In the genomic region with DNA sequence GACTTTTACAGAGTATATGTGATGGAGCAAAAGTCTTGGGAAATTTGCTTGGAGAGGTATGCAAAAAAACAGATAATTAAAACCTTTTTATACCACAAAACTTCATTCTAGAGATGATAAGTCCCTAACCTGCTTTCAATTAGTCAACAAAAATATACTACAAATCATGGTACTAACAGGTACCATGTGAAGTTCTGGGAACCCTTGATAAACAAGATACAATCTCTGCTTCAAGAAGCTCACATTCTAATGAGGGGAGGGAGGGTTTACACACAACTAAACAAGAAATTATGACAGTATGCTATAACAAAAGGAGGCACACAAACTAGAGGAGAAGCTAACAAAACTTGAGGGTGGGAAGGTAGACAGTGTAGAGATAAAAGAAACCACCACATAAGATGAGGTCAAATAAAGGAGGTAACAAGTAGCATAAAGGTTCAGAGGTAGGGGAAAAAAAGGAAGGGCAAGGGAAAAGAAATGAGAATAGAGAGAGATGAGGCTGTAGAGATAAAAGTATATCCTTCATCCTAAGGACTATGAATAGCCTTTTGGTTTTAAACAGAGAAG, we compare ENCODE assay signal across 19 cellular contexts.
"Had no signal": no experiment of that assay in that cellular context is flagged by ENCODE, and none has a peak within 500 bp of the region (broad histone marks: within the 10 kb centered on the region; RNA-seq: fewer than 3 reads in every experiment).

No MANE protein-coding gene starts in this region.

- H3K4me3 ChIP-seq: body of pancreas, left lung, neural progenitor cell, psoas muscle, suprapubic skin, vagina had no signal

- H3K27me3 ChIP-seq: body of pancreas, left lung, neural progenitor cell, suprapubic skin, vagina had no signal

- DNase-seq: activated CD4-positive, alpha-beta T cell treated with anti-CD3 and anti-CD28 coated beads, Interleukin-2, amount 50 U/mL, for 48 hours; activated CD8-positive, alpha-beta memory T cell treated with anti-CD3 and anti-CD28 coated beads, Interleukin-2, amount 10 ng/mL, durations not matched to agents 7 days and 5 days; activated effector memory CD4-positive, alpha-beta T cell treated with anti-CD3 and anti-CD28 coated beads, Interleukin-2, amount 50 U/mL, for 16 hours; activated T-cell treated with anti-CD3 and anti-CD28 coated beads, Interleukin-2, amount 50 U/mL, for 1 hour; body of pancreas; effector memory CD8-positive, alpha-beta T cell; foreskin fibroblast; left lung; psoas muscle; right cardiac atrium; stimulated activated CD4-positive, alpha-beta T cell treated with anti-CD3 and anti-CD28 coated beads, Interleukin-2, amount 100 ng/mL, for 24 hours; stimulated activated naive CD8-positive, alpha-beta T cell treated with anti-CD3 and anti-CD28 coated beads, Interleukin-15, amount 100 ng/mL, for 72 hours; trophoblast cell; WERI-Rb-1 had no signal

- H3K9me3 Mint-ChIP-seq: activated naive CD4-positive, alpha-beta T cell treated with anti-CD3 and anti-CD28 coated beads, Interleukin-2, amount 50 U/mL, for 24 hours; effector memory CD8-positive, alpha-beta T cell; neural progenitor cell; stimulated activated naive CD8-positive, alpha-beta T cell treated with anti-CD3 and anti-CD28 coated beads, Interleukin-15, amount 100 ng/mL, for 72 hours; T-helper 1 cell treated with Interleukin-12 subunit alpha and Interleukin-12 subunit beta and Interleukin-4 antibody, amounts not matched to agents 30 μg/mL and 1 μg/mL, for 36 hours had no signal

- H3K36me3 ChIP-seq: neural progenitor cell, WERI-Rb-1 had no signal

- H3K4me1 Mint-ChIP-seq: neural progenitor cell had no signal

- H3K9ac ChIP-seq: neural progenitor cell had no signal

- H2AFZ ChIP-seq: neural progenitor cell had no signal

- H3K4me3 Mint-ChIP-seq: activated CD8-positive, alpha-beta memory T cell treated with anti-CD3 and anti-CD28 coated beads, Interleukin-2, amount 10 ng/mL, durations not matched to agents 7 days and 5 days; activated naive CD4-positive, alpha-beta T cell treated with anti-CD3 and anti-CD28 coated beads, Interleukin-2, amount 50 U/mL, for 24 hours; effector memory CD8-positive, alpha-beta T cell; neural progenitor cell; stimulated activated naive CD8-positive, alpha-beta T cell treated with anti-CD3 and anti-CD28 coated beads, Interleukin-15, amount 100 ng/mL, for 72 hours; T-helper 1 cell treated with Interleukin-12 subunit alpha and Interleukin-12 subunit beta and Interleukin-4 antibody, amounts not matched to agents 30 μg/mL and 1 μg/mL, for 36 hours had no signal

- H3K4me2 ChIP-seq: neural progenitor cell had no signal

- H3K27ac ChIP-seq: body of pancreas, left lung, neural progenitor cell, psoas muscle, suprapubic skin, vagina, WERI-Rb-1 had no signal

- H3K27me3 Mint-ChIP-seq: activated CD8-positive, alpha-beta memory T cell treated with anti-CD3 and anti-CD28 coated beads, Interleukin-2, amount 10 ng/mL, durations not matched to agents 7 days and 5 days; activated naive CD4-positive, alpha-beta T cell treated with anti-CD3 and anti-CD28 coated beads, Interleukin-2, amount 50 U/mL, for 24 hours; effector memory CD8-positive, alpha-beta T cell; stimulated activated naive CD8-positive, alpha-beta T cell treated with anti-CD3 and anti-CD28 coated beads, Interleukin-15, amount 100 ng/mL, for 72 hours had no signal

- H3K9me3 ChIP-seq: body of pancreas, left lung, psoas muscle, suprapubic skin, vagina had no signal

- H3K4me1 ChIP-seq: body of pancreas, left lung, neural progenitor cell, psoas muscle, suprapubic skin, vagina had no signal

- H3K27ac Mint-ChIP-seq: activated CD8-positive, alpha-beta memory T cell treated with anti-CD3 and anti-CD28 coated beads, Interleukin-2, amount 10 ng/mL, durations not matched to agents 7 days and 5 days; neural progenitor cell; T-helper 1 cell treated with Interleukin-12 subunit alpha and Interleukin-12 subunit beta and Interleukin-4 antibody, amounts not matched to agents 30 μg/mL and 1 μg/mL, for 36 hours had no signal

- ATAC-seq: body of pancreas; effector memory CD8-positive, alpha-beta T cell; left lung; psoas muscle; right cardiac atrium; stimulated activated naive CD8-positive, alpha-beta T cell treated with anti-CD3 and anti-CD28 coated beads, Interleukin-15, amount 100 ng/mL, for 72 hours had no signal
